Comparison of ENCODE assay signal across 28 cellular contexts in the genomic region with DNA sequence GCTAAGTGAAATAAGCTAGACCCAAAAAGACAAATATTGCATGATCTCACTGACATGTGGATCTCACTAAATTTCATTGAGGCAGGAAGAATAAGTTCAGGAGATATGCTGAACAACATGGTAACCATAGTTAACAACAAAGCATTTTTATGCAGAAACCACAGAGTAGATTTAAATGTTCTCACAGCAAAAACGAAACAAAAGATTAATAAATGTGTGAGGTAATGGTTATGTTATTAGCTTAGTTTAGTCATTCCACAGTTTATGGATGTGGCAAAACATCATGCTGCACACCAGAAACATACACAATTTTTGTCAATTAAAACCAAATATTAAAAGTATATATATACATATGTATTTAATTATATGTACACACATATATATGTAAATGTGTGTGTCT.
"Had no signal": no experiment of that assay in that cellular context is flagged by ENCODE, and none has a peak within 500 bp of the region (broad histone marks: within the 10 kb centered on the region; RNA-seq: fewer than 3 reads in every experiment).

No MANE protein-coding gene starts in this region.

- H3K9me3 ChIP-seq: ovary, psoas muscle, right lobe of liver, sigmoid colon, thyroid gland, vagina had no signal

- H3K27me3 ChIP-seq: neural progenitor cell, ovary, right lobe of liver, sigmoid colon, stomach, thyroid gland, tibial nerve, upper lobe of left lung, vagina had no signal

- FAIRE-seq: small intestine, urothelium cell line had no signal

- H3K36me3 ChIP-seq: neural progenitor cell, ovary, right lobe of liver, sigmoid colon, stomach, thoracic aorta, thyroid gland, tibial nerve, upper lobe of left lung, vagina had no signal

- DNase-seq: occipital lobe; ovary; posterior cingulate gyrus; psoas muscle; right cardiac atrium; right lobe of liver; sigmoid colon; small intestine; stimulated activated CD4-positive, alpha-beta T cell treated with anti-CD3 and anti-CD28 coated beads, Interleukin-15, amount 100 ng/mL, for 24 hours; stimulated activated CD4-positive, alpha-beta T cell treated with anti-CD3 and anti-CD28 coated beads, Interleukin-2, amount 100 ng/mL, for 24 hours; stimulated activated CD4-positive, alpha-beta T cell treated with anti-CD3 and anti-CD28 coated beads, Interleukin-2, amount 100 ng/mL, for 48 hours; stimulated activated CD4-positive, alpha-beta T cell treated with anti-CD3 and anti-CD28 coated beads, Interleukin-4, amount 100 ng/mL, for 24 hours; stimulated activated naive B cell treated with anti-CD40 and anti-IgM and Interleukin-4, amounts not matched to agents 10 μg/mL and 1 μg/mL and 100 μg/mL, for 72 hours; stimulated activated naive CD4-positive, alpha-beta T cell treated with Interleukin-2 at 50 U/mL for 16 hours; stomach; thyroid gland; trophoblast cell; upper lobe of left lung had no signal

- H3K4me1 ChIP-seq: neural progenitor cell, parathyroid adenoma, psoas muscle, right lobe of liver, sigmoid colon, stomach, thyroid gland, tibial nerve, upper lobe of left lung, vagina had no signal

- H3K36me3 Mint-ChIP-seq: neural progenitor cell; stimulated activated effector memory CD8-positive, alpha-beta T cell treated with anti-CD3 and anti-CD28 coated beads, Interleukin-12 subunit alpha, Interleukin-12 subunit beta, amount 100 ng/mL, for 72 hours; stimulated activated naive B cell treated with anti-CD40 and anti-IgM and Interleukin-4, amounts not matched to agents 10 μg/mL and 1 μg/mL and 100 μg/mL, for 72 hours had no signal

- H3K4me1 Mint-ChIP-seq: nephron; neural progenitor cell; stimulated activated effector memory CD8-positive, alpha-beta T cell treated with anti-CD3 and anti-CD28 coated beads, Interleukin-12 subunit alpha, Interleukin-12 subunit beta, amount 100 ng/mL, for 72 hours had no signal

- H3K4me3 Mint-ChIP-seq: nephron; neural progenitor cell; stimulated activated effector memory CD8-positive, alpha-beta T cell treated with anti-CD3 and anti-CD28 coated beads, Interleukin-12 subunit alpha, Interleukin-12 subunit beta, amount 100 ng/mL, for 72 hours; stimulated activated naive B cell treated with anti-CD40 and anti-IgM and Interleukin-4, amounts not matched to agents 10 μg/mL and 1 μg/mL and 100 μg/mL, for 72 hours; stimulated activated naive CD8-positive, alpha-beta T cell treated with anti-CD3 and anti-CD28 coated beads, Interleukin-15, Interleukin-2, amounts not matched to agents 100 ng/mL and 50 ng/mL, for 24 hours had no signal

- H3K4me3 ChIP-seq: neural progenitor cell, ovary, psoas muscle, right lobe of liver, sigmoid colon, stomach, thoracic aorta, thyroid gland, tibial nerve, upper lobe of left lung, vagina had no signal

- H3K27ac ChIP-seq: neural progenitor cell, ovary, parathyroid adenoma, psoas muscle, right lobe of liver, sigmoid colon, stomach, thoracic aorta, thyroid gland, tibial nerve, upper lobe of left lung, vagina had no signal

- H3K9ac ChIP-seq: neural progenitor cell, parathyroid adenoma had no signal

- H3K79me2 ChIP-seq: parathyroid adenoma had no signal

- H2AFZ ChIP-seq: neural progenitor cell, parathyroid adenoma had no signal

- H3K27ac Mint-ChIP-seq: nephron; neural progenitor cell; progenitor cell of endocrine pancreas; stimulated activated effector memory CD8-positive, alpha-beta T cell treated with anti-CD3 and anti-CD28 coated beads, Interleukin-12 subunit alpha, Interleukin-12 subunit beta, amount 100 ng/mL, for 72 hours; stimulated activated naive B cell treated with anti-CD40 and anti-IgM and Interleukin-4, amounts not matched to agents 10 μg/mL and 1 μg/mL and 100 μg/mL, for 72 hours; stimulated activated naive CD8-positive, alpha-beta T cell treated with anti-CD3 and anti-CD28 coated beads, Interleukin-15, Interleukin-2, amounts not matched to agents 100 ng/mL and 50 ng/mL, for 24 hours had no signal

- ATAC-seq: psoas muscle; right cardiac atrium; right lobe of liver; stimulated activated effector memory CD8-positive, alpha-beta T cell treated with anti-CD3 and anti-CD28 coated beads, Interleukin-12 subunit alpha, Interleukin-12 subunit beta, amount 100 ng/mL, for 72 hours; stimulated activated naive B cell treated with anti-CD40 and anti-IgM and Interleukin-4, amounts not matched to agents 10 μg/mL and 1 μg/mL and 100 μg/mL, for 72 hours had no signal

- H3K27me3 Mint-ChIP-seq: progenitor cell of endocrine pancreas; stimulated activated naive B cell treated with anti-CD40 and anti-IgM and Interleukin-4, amounts not matched to agents 10 μg/mL and 1 μg/mL and 100 μg/mL, for 72 hours; stimulated activated naive CD8-positive, alpha-beta T cell treated with anti-CD3 and anti-CD28 coated beads, Interleukin-15, Interleukin-2, amounts not matched to agents 100 ng/mL and 50 ng/mL, for 24 hours had no signal

- H3K4me2 ChIP-seq: neural progenitor cell had no signal
